10 cellular contexts compared by ENCODE assay signal in genomic region chr21:42537106-42537742, GRCh38. TPM values are rescaled to one million over a fixed set of nuclear protein-coding genes. Genes with fewer than 3 reads are reported as not detected.
DNase-seq lines count a peak whose midpoint lies in the region; ATAC-seq and TF ChIP-seq lines count a peak whose summit lies in the region.
"Had no signal": no experiment of that assay in that cellular context is flagged by ENCODE, and none has a peak within 500 bp of the region (broad histone marks: within the 10 kb centered on the region; RNA-seq: fewer than 3 reads in every experiment).

No MANE protein-coding gene starts in this region.

- intact Hi-C loops in IMR-90 (cut with micrococcal nuclease), result no loop called here

- no peak overlapping the region for H4K5ac ChIP-seq in IMR-90 (ENCODE audit: low read depth, low read length)

- H3K9me1 ChIP-seq in IMR-90 (ENCODE audit: insufficient read depth, low read length), result no peaks in the 10 kb centered on the region

- in situ Hi-C loops in IMR-90 (cut with MboI; ENCODE audit: low sequenced_read_pairs), result no loop called here
- in situ Hi-C loops in astrocyte of the cerebellum (cut with HindIII; ENCODE audit: low sequenced_read_pairs), result no loop called here

- no peak overlapping the region for H2BK5ac ChIP-seq in IMR-90 (ENCODE audit: low read depth, low read length, poor library complexity, severe bottlenecking)

- no peak overlapping the region for H2AK5ac ChIP-seq in IMR-90 (ENCODE audit: low read depth, low read length)

- no TSS peak for BruUV-seq in IMR-90 (replicated peaks; lab: Mats Ljungman, UMichigan)

- no peak overlapping the region for H3K4ac ChIP-seq in IMR-90 (ENCODE audit: low read depth, low read length)

- H4K91ac ChIP-seq in IMR-90 (ENCODE audit: insufficient read depth, low read depth, low read length), result no peak overlapping the region

- no peaks in the 10 kb centered on the region for H3K36me3 Mint-ChIP-seq in neural crest cell (ENCODE audit: low read depth)

- no peaks in the 10 kb centered on the region for H3K36me3 ChIP-seq in IMR-90 (ENCODE audit: control insufficient read depth, insufficient read depth, low read length)

- no peak for ATAC-seq in IMR-90 (ENCODE audit: low read depth)

- no peak overlapping the region for H3K4me3 Mint-ChIP-seq in neural crest cell

- no peak overlapping the region for H3K14ac ChIP-seq in IMR-90 (replicated peaks; ENCODE audit: low read depth, low read length)

- H2AK9ac ChIP-seq in IMR-90 (replicated peaks; ENCODE audit: low read depth, low read length, poor library complexity), result no peak overlapping the region

- no peaks in the 10 kb centered on the region for H3K9me3 Mint-ChIP-seq in neural crest cell

- dilution Hi-C loops in IMR-90 (cut with HindIII; ENCODE audit: low sequenced_read_pairs, unreplicated experiment), result no loop called here

- H4K20me1 ChIP-seq in IMR-90 (ENCODE audit: insufficient read depth, low read length), result no peaks in the 10 kb centered on the region

- no peaks in the 10 kb centered on the region for H3K4me1 ChIP-seq in IMR-90 (ENCODE audit: control insufficient read depth, insufficient read depth, low read length)

- H3K27me3 Mint-ChIP-seq in neural crest cell (ENCODE audit: low read depth), result no peaks in the 10 kb centered on the region

- H3K9ac ChIP-seq in IMR-90 (ENCODE audit: low read depth, low read length), result no peak overlapping the region

- no peak overlapping the region for H2BK120ac ChIP-seq in IMR-90 (ENCODE audit: low read depth, low read length)

- peak overlapping the region; percentile 31 for H3K27ac Mint-ChIP-seq in neural crest cell (ENCODE audit: unreplicated experiment)

- WGBS in IMR-90 (ENCODE audit: extremely low coverage in 2 of 2, insufficient read length in 1 of 2), 2 experiments, result 43% methylated on average over 1 of the region's 4 CpGs; no CpG with 5 or more reads in 1 of the 2 experiments

- CTCF ChIA-PET in IMR-90 (lab: Yijun Ruan, JAX), result no interaction called here

- H3K27ac ChIP-seq in IMR-90 (ENCODE audit: insufficient read depth, low read length), result no peak overlapping the region

- no peak for TF ChIP-seq POLR2A in IMR-90 (IDR thresholded peaks at IDR 0.05; ENCODE audit: low read depth, low read length)

- no peak overlapping the region for H2BK20ac ChIP-seq in IMR-90 (ENCODE audit: low read depth, low read length)

- no peaks in the 10 kb centered on the region for H3K79me1 ChIP-seq in IMR-90 (ENCODE audit: low read depth in 1 of 2, low read length in 2 of 2)

- no peak overlapping the region for H3K23ac ChIP-seq in IMR-90 (ENCODE audit: low read depth, low read length)

- no peaks in the 10 kb centered on the region for H3K9me3 ChIP-seq in IMR-90 (ENCODE audit: control insufficient read depth, insufficient read depth, low read length)

- H3K18ac ChIP-seq in IMR-90 (ENCODE audit: low read depth, low read length), result no peak overlapping the region

- no peak overlapping the region for H2AFZ ChIP-seq in IMR-90 (replicated peaks; ENCODE audit: low read length, poor library complexity)

- peaks cover 23% of the 10 kb centered on the region; the same call in 1 of the 2 replicates for H3K27me3 ChIP-seq in IMR-90 (ENCODE audit: control insufficient read depth, insufficient read depth, low read length)

- no peak overlapping the region for H2BK15ac ChIP-seq in IMR-90 (ENCODE audit: low read depth, low read length)

- H3K4me1 Mint-ChIP-seq in neural crest cell, result peaks cover 5% of the 10 kb centered on the region

- DNase-seq in NCI-H146 (lab: John Stamatoyannopoulos, UW) (peak; percentile 10), NCI-H146 treated with DMSO at 0.1 percent for 48 hours (lab: John Stamatoyannopoulos, UW; ENCODE audit: unreplicated experiment) (no peak), IMR-90 (no peak), astrocyte of the cerebellum (ENCODE audit: low read depth) (no peak), neural crest cell (ENCODE audit: low read depth, low spot score) (no peak), SHP77 (lab: John Stamatoyannopoulos, UW) (no peak), NK-92 (lab: John Stamatoyannopoulos, UW; ENCODE audit: unreplicated experiment) (no peak), SKM-1 (lab: John Stamatoyannopoulos, UW; ENCODE audit: unreplicated experiment) (no peak)
- DNase-seq: T-helper 1 cell had no signal

- H3K4me2 ChIP-seq in IMR-90 (ENCODE audit: low read depth, low read length), result no peak overlapping the region

- TF ChIP-seq CTCF in IMR-90 (conservative IDR thresholded peaks at IDR 0.05; ENCODE audit: low read depth, low read length) (0 out of 2 replicates have a peak, but pooled peaks have one; percentile 16), astrocyte of the cerebellum (IDR thresholded peaks at IDR 0.05; ENCODE audit: low read depth, low read length, missing control alignments) (peak; percentile 47), neural crest cell (conservative IDR thresholded peaks at IDR 0.05) (peak; percentile 34)

- POLR2A ChIA-PET in IMR-90 (lab: Charles Lee; ENCODE audit: unreplicated experiment), result no interaction called here

- no peak overlapping the region for H3K56ac ChIP-seq in IMR-90 (ENCODE audit: extremely low read depth, insufficient read depth, low read length)

- no peak overlapping the region for H4K8ac ChIP-seq in IMR-90 (ENCODE audit: low read depth in 2 of 2, low read length in 2 of 2)

- TF ChIP-seq RAD21 in IMR-90 (IDR thresholded peaks at IDR 0.05; ENCODE audit: low read length), result peak; percentile 30; the same call in 1 of the 2 replicates

- H3K4me3 ChIP-seq in IMR-90 (ENCODE audit: insufficient read depth, low read depth, low read length) (no peak overlapping the region), astrocyte of the cerebellum (ENCODE audit: low read depth, low read length) (no peak overlapping the region)

TF ChIP-seq in IMR-90, 13 proteins besides CTCF, POLR2A, EP300 and RAD21:
- TF ChIP-seq ELK1 (IDR thresholded peaks at IDR 0.05; ENCODE audit: borderline replicate concordance, low read depth, low read length) (no peak), MXI1 (IDR thresholded peaks at IDR 0.05; ENCODE audit: borderline replicate concordance, low read depth, low read length) (no peak), CHD1 (IDR thresholded peaks at IDR 0.05; ENCODE audit: low read depth, low read length) (no peak), MAZ (IDR thresholded peaks at IDR 0.05; ENCODE audit: borderline replicate concordance, low read depth, low read length) (no peak), SMC3 (IDR thresholded peaks at IDR 0.05; ENCODE audit: low read depth, low read length) (no peak), NFE2L2 (IDR thresholded peaks at IDR 0.05; ENCODE audit: low read depth, low read length) (no peak), BHLHE40 (IDR thresholded peaks at IDR 0.05; ENCODE audit: low read depth, low read length) (no peak), CEBPB (IDR thresholded peaks at IDR 0.05; ENCODE audit: low read depth, low read length) (no peak), RFX5 (IDR thresholded peaks at IDR 0.05; ENCODE audit: low read depth, low read length) (no peak), MAFK (IDR thresholded peaks at IDR 0.05; ENCODE audit: low read depth, low read length) (no peak), FOS (IDR thresholded peaks at IDR 0.05; ENCODE audit: low read depth, low read length) (no peak), USF2 (IDR thresholded peaks at IDR 0.05; ENCODE audit: low read depth, low read length) (no peak), RCOR1 (IDR thresholded peaks at IDR 0.05; ENCODE audit: insufficient replicate concordance, low read length) (no peak)

RNA-seq across cellular contexts. Expression of gene SLC37A1, which starts 23.6 kb away (rescaled TPM):
- 0.36 and 0.56 TPM in 2 replicates for total RNA-seq in IMR-90 (2012; rRNA removed)
- polyA plus RNA-seq in IMR-90 (2012; rRNA removed), result 0.48 and 0.65 TPM in 2 replicates
- 0.37 and 0.54 TPM in 2 replicates for polyA plus RNA-seq in IMR-90 (2012; cell fraction: cytosol; rRNA removed)
- 1.3 and 1.4 TPM in 2 replicates for polyA plus RNA-seq in IMR-90 (2012; cell fraction: nucleus; rRNA removed; ENCODE audit: low replicate concordance)
- 9.1 and 9.9 TPM in 2 replicates for total RNA-seq in neural crest cell

RNA-seq across cellular contexts. Expression of gene RSPH1, which starts 41.2 kb away (rescaled TPM):
- total RNA-seq in IMR-90 (2012; rRNA removed) (not detected in 2 replicates), neural crest cell (0.65 and 1.0 TPM in 2 replicates)
- polyA plus RNA-seq in IMR-90 (2012; rRNA removed), result not detected in 2 replicates
- polyA plus RNA-seq in IMR-90 (2012; cell fraction: cytosol; rRNA removed), result not detected in 2 replicates
- polyA plus RNA-seq in IMR-90 (2012; cell fraction: nucleus; rRNA removed; ENCODE audit: low replicate concordance), result 0.03 TPM in 1 of 2 replicates, not detected in the other
- polyA plus RNA-seq: AG04450 had no signal
